ENCODE assay signal across 1 cellular context in genomic region chr6:6764764-6765434, GRCh38.
TF ChIP-seq lines count a peak whose summit lies in the region.

No MANE protein-coding gene starts in this region.

TF ChIP-seq in GM12878, 131 proteins besides CTCF, POLR2A, EP300 and RAD21 (continued from another document):
- no peak for TF ChIP-seq ZBTB11 (CRISPR knock-in tag; IDR thresholded peaks at IDR 0.05)
- no peak for TF ChIP-seq TBL1XR1 (IDR thresholded peaks at IDR 0.05; ENCODE audit: low read depth, low read length)
- no peak for TF ChIP-seq CBX3 (IDR thresholded peaks at IDR 0.05; ENCODE audit: borderline replicate concordance, low read depth)
- no peak for TF ChIP-seq CREB1 (IDR thresholded peaks at IDR 0.05; ENCODE audit: low read depth)
- TF ChIP-seq, protein P1, sequence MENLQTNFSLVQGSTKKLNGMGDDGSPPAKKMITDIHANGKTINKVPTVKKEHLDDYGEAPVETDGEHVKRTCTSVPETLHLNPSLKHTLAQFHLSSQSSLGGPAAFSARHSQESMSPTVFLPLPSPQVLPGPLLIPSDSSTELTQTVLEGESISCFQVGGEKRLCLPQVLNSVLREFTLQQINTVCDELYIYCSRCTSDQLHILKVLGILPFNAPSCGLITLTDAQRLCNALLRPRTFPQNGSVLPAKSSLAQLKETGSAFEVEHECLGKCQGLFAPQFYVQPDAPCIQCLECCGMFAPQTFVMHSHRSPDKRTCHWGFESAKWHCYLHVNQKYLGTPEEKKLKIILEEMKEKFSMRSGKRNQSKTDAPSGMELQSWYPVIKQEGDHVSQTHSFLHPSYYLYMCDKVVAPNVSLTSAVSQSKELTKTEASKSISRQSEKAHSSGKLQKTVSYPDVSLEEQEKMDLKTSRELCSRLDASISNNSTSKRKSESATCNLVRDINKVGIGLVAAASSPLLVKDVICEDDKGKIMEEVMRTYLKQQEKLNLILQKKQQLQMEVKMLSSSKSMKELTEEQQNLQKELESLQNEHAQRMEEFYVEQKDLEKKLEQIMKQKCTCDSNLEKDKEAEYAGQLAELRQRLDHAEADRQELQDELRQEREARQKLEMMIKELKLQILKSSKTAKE (IDR thresholded peaks at IDR 0.05; ENCODE audit: low read depth, poor library complexity, severe bottlenecking) = no peak
- TF ChIP-seq USF2 (IDR thresholded peaks at IDR 0.05; ENCODE audit: borderline replicate concordance, low read depth, low read length) = no peak
- no peak for TF ChIP-seq SPI1 (IDR thresholded peaks at IDR 0.05; ENCODE audit: borderline replicate concordance, insufficient read depth, low read depth, low read length)
- no peak for TF ChIP-seq ZNF217 (IDR thresholded peaks at IDR 0.05)
- TF ChIP-seq SMAD5 (IDR thresholded peaks at IDR 0.05; ENCODE audit: low read depth) = no peak
- no peak for TF ChIP-seq LARP7 (IDR thresholded peaks at IDR 0.05)
- TF ChIP-seq, protein P2, sequence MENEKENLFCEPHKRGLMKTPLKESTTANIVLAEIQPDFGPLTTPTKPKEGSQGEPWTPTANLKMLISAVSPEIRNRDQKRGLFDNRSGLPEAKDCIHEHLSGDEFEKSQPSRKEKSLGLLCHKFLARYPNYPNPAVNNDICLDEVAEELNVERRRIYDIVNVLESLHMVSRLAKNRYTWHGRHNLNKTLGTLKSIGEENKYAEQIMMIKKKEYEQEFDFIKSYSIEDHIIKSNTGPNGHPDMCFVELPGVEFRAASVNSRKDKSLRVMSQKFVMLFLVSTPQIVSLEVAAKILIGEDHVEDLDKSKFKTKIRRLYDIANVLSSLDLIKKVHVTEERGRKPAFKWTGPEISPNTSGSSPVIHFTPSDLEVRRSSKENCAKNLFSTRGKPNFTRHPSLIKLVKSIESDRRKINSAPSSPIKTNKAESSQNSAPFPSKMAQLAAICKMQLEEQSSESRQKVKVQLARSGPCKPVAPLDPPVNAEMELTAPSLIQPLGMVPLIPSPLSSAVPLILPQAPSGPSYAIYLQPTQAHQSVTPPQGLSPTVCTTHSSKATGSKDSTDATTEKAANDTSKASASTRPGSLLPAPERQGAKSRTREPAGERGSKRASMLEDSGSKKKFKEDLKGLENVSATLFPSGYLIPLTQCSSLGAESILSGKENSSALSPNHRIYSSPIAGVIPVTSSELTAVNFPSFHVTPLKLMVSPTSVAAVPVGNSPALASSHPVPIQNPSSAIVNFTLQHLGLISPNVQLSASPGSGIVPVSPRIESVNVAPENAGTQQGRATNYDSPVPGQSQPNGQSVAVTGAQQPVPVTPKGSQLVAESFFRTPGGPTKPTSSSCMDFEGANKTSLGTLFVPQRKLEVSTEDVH (IDR thresholded peaks at IDR 0.05; ENCODE audit: low read depth, partially characterized antibody) = no peak
- TF ChIP-seq MEF2A (IDR thresholded peaks at IDR 0.05; ENCODE audit: insufficient read depth, low read depth, low read length) = no peak
- TF ChIP-seq NRF1 (conservative IDR thresholded peaks at IDR 0.05; ENCODE audit: low read depth, low read length) = no peak
TF ChIP-seq in GM12878: peak in this region for 0.
